8 cellular contexts compared by ENCODE assay signal in genomic region chr4:151409470-151410313, GRCh38. TPM values are rescaled to one million over a fixed set of nuclear protein-coding genes. Genes with fewer than 3 reads are reported as not detected.
DNase-seq lines count a peak whose midpoint lies in the region; ATAC-seq and TF ChIP-seq lines count a peak whose summit lies in the region.

No MANE protein-coding gene starts in this region.

- H3K27ac ChIP-seq in rectal smooth muscle tissue (ENCODE audit: low read depth, low read length), result no peak overlapping the region

- H3K36me3 Mint-ChIP-seq in Calu3 (ENCODE audit: insufficient read depth, unreplicated experiment), result peaks cover 30% of the 10 kb centered on the region
- no peaks in the 10 kb centered on the region for H3K36me3 Mint-ChIP-seq in activated naive CD4-positive, alpha-beta T cell treated with anti-CD3 and anti-CD28 coated beads for 36 hours (ENCODE audit: low read depth)

- H3K36me3 ChIP-seq in rectal smooth muscle tissue (ENCODE audit: control insufficient read depth, insufficient read depth, low read length), result no peaks in the 10 kb centered on the region

- H3K9me3 Mint-ChIP-seq in Calu3 (ENCODE audit: low read depth, unreplicated experiment), result no peaks in the 10 kb centered on the region
- H3K9me3 Mint-ChIP-seq in activated naive CD4-positive, alpha-beta T cell treated with anti-CD3 and anti-CD28 coated beads for 36 hours, result no peaks in the 10 kb centered on the region

- H3K27ac Mint-ChIP-seq in Calu3 (ENCODE audit: unreplicated experiment), result peak overlapping the region; percentile 98
- no peak overlapping the region for H3K27ac Mint-ChIP-seq in activated naive CD4-positive, alpha-beta T cell treated with anti-CD3 and anti-CD28 coated beads for 36 hours

- peak overlapping the region; percentile 98 for H3K4me3 Mint-ChIP-seq in Calu3 (ENCODE audit: low read depth, unreplicated experiment)
- peak overlapping the region; percentile 77 for H3K4me3 Mint-ChIP-seq in activated naive CD4-positive, alpha-beta T cell treated with anti-CD3 and anti-CD28 coated beads for 36 hours

- no TSS peak for BruUV-seq in Calu3 (replicated peaks; lab: Mats Ljungman, UMichigan)

- CTCF ChIA-PET in Calu3 (lab: Charles Lee), result interaction anchor here (0.8 to 2.0 kb wide), 3 partner anchors 9 to 195 kb away, joined by 3 to 6 read pairs (median 5); no protein-coding TSS in a partner anchor
- CTCF ChIA-PET in activated naive CD4-positive, alpha-beta T cell treated with anti-CD3 and anti-CD28 coated beads for 36 hours (lab: Charles Lee), result no interaction called here

- no peak for TF ChIP-seq POLR2A in NB4 (IDR thresholded peaks at IDR 0.05; ENCODE audit: extremely low read depth, insufficient read length)

- H3K27me3 Mint-ChIP-seq in Calu3 (ENCODE audit: unreplicated experiment), result no peaks in the 10 kb centered on the region
- peaks cover 17% of the 10 kb centered on the region for H3K27me3 Mint-ChIP-seq in activated naive CD4-positive, alpha-beta T cell treated with anti-CD3 and anti-CD28 coated beads for 36 hours (ENCODE audit: low read depth)

- TF ChIP-seq CTCF in Calu3 (IDR thresholded peaks at IDR 0.05; ENCODE audit: unreplicated experiment) (no peak), NB4 (IDR thresholded peaks at IDR 0.05; ENCODE audit: low read depth, low read length) (no peak)

- H3K27me3 ChIP-seq in rectal smooth muscle tissue (ENCODE audit: control insufficient read depth, insufficient read depth, low read length), result no peaks in the 10 kb centered on the region

- ATAC-seq in left ventricle myocardium superior (peak; percentile 54), HG03460 (IDR thresholded peaks at IDR 0.05; ENCODE audit: unreplicated experiment) (no peak)

- H3K4me1 ChIP-seq in rectal smooth muscle tissue (ENCODE audit: control insufficient read depth, insufficient read depth, low read length), result peaks cover 2% of the 10 kb centered on the region

- peaks cover 30% of the 10 kb centered on the region for H3K4me1 Mint-ChIP-seq in Calu3 (ENCODE audit: low read depth, unreplicated experiment)
- peaks cover 22% of the 10 kb centered on the region for H3K4me1 Mint-ChIP-seq in activated naive CD4-positive, alpha-beta T cell treated with anti-CD3 and anti-CD28 coated beads for 36 hours (ENCODE audit: low read depth)

- H3K9ac ChIP-seq in rectal smooth muscle tissue (ENCODE audit: low read length), result no peak overlapping the region

- intact Hi-C loops in Calu3 (cut with micrococcal nuclease; ENCODE audit: unreplicated experiment), result loop anchor here (2.0 to 5.0 kb wide), 2 partner anchors 78 to 195 kb away; no protein-coding TSS in a partner anchor
- intact Hi-C loops in activated naive CD4-positive, alpha-beta T cell treated with anti-CD3 and anti-CD28 coated beads for 36 hours (cut with micrococcal nuclease), result loop anchor here (2.0 to 5.0 kb wide), 7 partner anchors 195 to 1368 kb away; partner anchors contain the start of genes ARFIP1, FBXW7, GATB and LRBA
- intact Hi-C loops in left ventricle myocardium superior (cut with micrococcal nuclease), result no loop called here

- H3K4me3 ChIP-seq in NB4 (ENCODE audit: low read depth, low read length) (no peak overlapping the region), rectal smooth muscle tissue (ENCODE audit: low read length) (peak overlapping the region; percentile 50)

- DNase-seq in Calu3, result peak; percentile 75
- peak; percentile 57 for DNase-seq in NB4 (ENCODE audit: low read depth)
- no peak for DNase-seq in activated naive CD4-positive, alpha-beta T cell treated with anti-CD3 and anti-CD28 coated beads for 36 hours
- peak; percentile 33 for DNase-seq in left ventricle myocardium superior
- no peak for DNase-seq in stimulated activated naive CD4-positive, alpha-beta T cell treated with Interleukin-2 at 50 U/mL for 16 hours (lab: John Stamatoyannopoulos, UW)
- DNase-seq in GF-D8 (lab: John Stamatoyannopoulos, UW), result no peak

RNA-seq across cellular contexts. Expression of gene FHIP1A, which starts 0.7 kb away (rescaled TPM):
- 19.3 and 25.9 TPM in 2 replicates for total RNA-seq in Calu3 (2022)
- under 1 TPM; 0.07 to 0.17 TPM for total RNA-seq in activated naive CD4-positive, alpha-beta T cell treated with anti-CD3 and anti-CD28 coated beads for 36 hours
- 20.2 TPM for total RNA-seq in left ventricle myocardium superior

Comparison
In these comparisons a context has a peak if more than half of its experiments do, and no peak if none do; other contexts are left out.
1. DNase-seq: peak in Calu3 (single experiment), NB4 (single experiment) and left ventricle myocardium superior (single experiment); none in activated naive CD4-positive, alpha-beta T cell treated with anti-CD3 and anti-CD28 coated beads for 36 hours (single experiment), stimulated activated naive CD4-positive, alpha-beta T cell treated with Interleukin-2 at 50 U/mL for 16 hours (single experiment) and GF-D8 (single experiment).
2. RNA of gene FHIP1A, which starts 0.7 kb away (total RNA-seq): 19.3 to 25.9 TPM in Calu3 and 20.2 TPM in left ventricle myocardium superior (single experiment); 0.07 to 0.17 TPM in activated naive CD4-positive, alpha-beta T cell treated with anti-CD3 and anti-CD28 coated beads for 36 hours; every median in the first group is over 10 times any median in the second.